ENCODE assay signal across 8 cellular contexts in the genomic region with DNA sequence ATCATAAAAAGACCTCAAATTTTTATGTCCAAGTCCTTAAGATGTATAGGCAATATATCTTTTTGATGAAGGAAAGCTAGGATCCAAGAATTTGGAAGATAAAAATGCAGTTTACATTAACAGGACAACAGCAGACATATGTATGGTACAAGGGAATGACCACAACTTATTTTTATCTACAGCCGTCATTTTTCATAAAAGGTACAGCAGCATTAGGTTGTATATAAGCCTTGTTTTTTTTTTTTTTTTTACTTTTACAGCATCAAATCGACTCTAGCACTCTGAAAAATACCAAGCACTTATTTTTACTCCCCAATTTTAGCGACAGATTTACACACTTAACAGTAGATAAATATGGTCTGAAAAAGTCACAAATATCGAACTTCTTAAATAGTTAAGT. TPM values are rescaled to one million over a fixed set of nuclear protein-coding genes. Genes with fewer than 3 reads are reported as not detected.
DNase-seq lines count a peak whose midpoint lies in the region; ATAC-seq, FAIRE-seq and TF ChIP-seq lines count a peak whose summit lies in the region.

No MANE protein-coding gene starts in this region.

- no peak for FAIRE-seq in HepG2 (lab: Jason Lieb, UNC)

- TF ChIP-seq POLR2A in HepG2 (IDR thresholded peaks at IDR 0.05; ENCODE audit: insufficient read depth in 1 of 2, low read depth in 2 of 2, low read length in 2 of 2) = no peak

- peaks cover 44% of the 10 kb centered on the region for H4K20me1 ChIP-seq in HepG2 (ENCODE audit: insufficient read depth, low read length)

- H2AFZ ChIP-seq in HepG2 (ENCODE audit: low read length) = no peak overlapping the region

- peak overlapping the region; percentile 91 to 96 (median 93) for H3K4me3 ChIP-seq in HepG2 (replicated peaks in 1 of 3; ENCODE audit: insufficient read depth in 1 of 3, low read depth in 2 of 3, low read length in 3 of 3)
- H3K4me3 ChIP-seq in tibial artery = peak overlapping the region; percentile 82 to 93

- H3K4me3 Mint-ChIP-seq in activated T-cell treated with anti-CD3 and anti-CD28 coated beads, Interleukin-2, amount 50 U/mL, for 72 hours = peak overlapping the region; percentile 85 to 93
- peak overlapping the region; percentile 100 for H3K4me3 Mint-ChIP-seq in activated naive CD8-positive, alpha-beta T cell treated with anti-CD3 and anti-CD28 coated beads, Interleukin-2, amount 50 U/mL, for 24 hours

- no peaks in the 10 kb centered on the region for H3K9me3 Mint-ChIP-seq in activated T-cell treated with anti-CD3 and anti-CD28 coated beads, Interleukin-2, amount 50 U/mL, for 72 hours
- no peaks in the 10 kb centered on the region for H3K9me3 Mint-ChIP-seq in activated naive CD8-positive, alpha-beta T cell treated with anti-CD3 and anti-CD28 coated beads, Interleukin-2, amount 50 U/mL, for 24 hours

- H3K36me3 Mint-ChIP-seq in activated T-cell treated with anti-CD3 and anti-CD28 coated beads, Interleukin-2, amount 50 U/mL, for 72 hours (ENCODE audit: insufficient read depth in 2 of 2) = peaks cover 23 to 45% of the 10 kb centered on the region in 2 donors
- peaks cover 57% of the 10 kb centered on the region for H3K36me3 Mint-ChIP-seq in activated naive CD8-positive, alpha-beta T cell treated with anti-CD3 and anti-CD28 coated beads, Interleukin-2, amount 50 U/mL, for 24 hours (ENCODE audit: low read depth)

- no TSS peak for BruUV-seq in HepG2 (replicated peaks; lab: Mats Ljungman, UMichigan)

- no peaks in the 10 kb centered on the region for H3K27me3 Mint-ChIP-seq in activated T-cell treated with anti-CD3 and anti-CD28 coated beads, Interleukin-2, amount 50 U/mL, for 72 hours (ENCODE audit: low read depth)
- H3K27me3 Mint-ChIP-seq in activated naive CD8-positive, alpha-beta T cell treated with anti-CD3 and anti-CD28 coated beads, Interleukin-2, amount 50 U/mL, for 24 hours = peaks cover 2% of the 10 kb centered on the region

- H3K27ac Mint-ChIP-seq in activated T-cell treated with anti-CD3 and anti-CD28 coated beads, Interleukin-2, amount 50 U/mL, for 72 hours = peak overlapping the region; percentile 98
- peak overlapping the region; percentile 98 for H3K27ac Mint-ChIP-seq in activated naive CD8-positive, alpha-beta T cell treated with anti-CD3 and anti-CD28 coated beads, Interleukin-2, amount 50 U/mL, for 24 hours

- TF ChIP-seq RAD21 in HepG2 (CRISPR knock-in tag; IDR thresholded peaks at IDR 0.05) = no peak

- WGBS in HepG2 (ENCODE audit: low lambda C conversion rate) = 0% methylated on average over 4 of the region's 4 CpGs

- H3K4me1 ChIP-seq in HepG2 (ENCODE audit: insufficient read depth, low read length) = peaks cover 56% of the 10 kb centered on the region
- peaks cover 0 to 57% (median 37%) of the 10 kb centered on the region in 4 donors for H3K4me1 ChIP-seq in tibial artery

- ATAC-seq in activated T-cell treated with anti-CD3 and anti-CD28 coated beads, Interleukin-2, amount 50 U/mL, for 72 hours (replicated peaks in 1 of 2) = no peak
- no peak for ATAC-seq in activated naive CD8-positive, alpha-beta T cell treated with anti-CD3 and anti-CD28 coated beads, Interleukin-2, amount 50 U/mL, for 24 hours
- ATAC-seq in HepG2 (no peak), HG03571 (IDR thresholded peaks at IDR 0.05; ENCODE audit: unreplicated experiment) (no peak)

- peak overlapping the region; percentile 99 for H3K9ac ChIP-seq in HepG2 (ENCODE audit: insufficient read depth, low read depth, low read length)

- TF ChIP-seq CTCF in HepG2 (CRISPR knock-in tag; IDR thresholded peaks at IDR 0.05) (no peak), tibial artery (IDR thresholded peaks at IDR 0.05) (no peak)

- H3K9me3 ChIP-seq in HepG2 (ENCODE audit: low read length) (no peaks in the 10 kb centered on the region), tibial artery (no peaks in the 10 kb centered on the region)

- H3K36me3 ChIP-seq in HepG2 (replicated peaks in 1 of 2; ENCODE audit: control insufficient read depth in 1 of 2, insufficient read depth in 2 of 2, low read length in 2 of 2) = peaks cover 3 to 34% of the 10 kb centered on the region in 2 experiments
- peaks cover 0 to 8% (median 5%) of the 10 kb centered on the region in 3 donors for H3K36me3 ChIP-seq in tibial artery

- peaks cover 56% of the 10 kb centered on the region for H3K4me1 Mint-ChIP-seq in activated T-cell treated with anti-CD3 and anti-CD28 coated beads, Interleukin-2, amount 50 U/mL, for 72 hours (ENCODE audit: low read depth)
- H3K4me1 Mint-ChIP-seq in activated naive CD8-positive, alpha-beta T cell treated with anti-CD3 and anti-CD28 coated beads, Interleukin-2, amount 50 U/mL, for 24 hours = peaks cover 64% of the 10 kb centered on the region

- H3K27me3 ChIP-seq in HepG2 (ENCODE audit: control insufficient read depth in 1 of 2, insufficient read depth in 2 of 2, low read length in 2 of 2) (no peaks in the 10 kb centered on the region; a peak in 1 of 5 replicates), tibial artery (no peaks in the 10 kb centered on the region)

- no peak for TF ChIP-seq EP300 in HepG2 (IDR thresholded peaks at IDR 0.05; ENCODE audit: low read depth in 2 of 2, low read length in 2 of 2)
- no peak for TF ChIP-seq EP300 in HepG2 (CRISPR knock-in tag; IDR thresholded peaks at IDR 0.05; ENCODE audit: borderline replicate concordance)

- CTCF ChIA-PET in HepG2 (lab: Yijun Ruan, JAX; ENCODE audit: low intra/inter-chr PET ratio, low total read pairs) = no interaction called here

- intact Hi-C loops in HepG2 (cut with micrococcal nuclease; ENCODE audit: unreplicated experiment) (loop anchor here (2.0 kb wide), 1 partner anchor 50 kb away; no protein-coding TSS in a partner anchor), tibial artery (cut with DNase I; ENCODE audit: low total_unique reads) (no loop called here)

- H3K79me2 ChIP-seq in HepG2 (ENCODE audit: insufficient read depth, low read length) = peaks cover 63% of the 10 kb centered on the region

- peak overlapping the region; percentile 98 for H3K27ac ChIP-seq in HepG2 (ENCODE audit: extremely low read length, insufficient read depth, low read length)
- peak overlapping the region; percentile 97 to 98 for H3K27ac ChIP-seq in tibial artery
- H3K27ac ChIP-seq in substantia nigra (ENCODE audit: low read depth, low read length, poor library complexity, severe bottlenecking) = no peak overlapping the region

- DNase-seq in activated T-cell treated with anti-CD3 and anti-CD28 coated beads, Interleukin-2, amount 50 U/mL, for 72 hours = no peak
- no peak for DNase-seq in activated T-cell treated with anti-CD3 and anti-CD28 coated beads, Interleukin-2, amount 50 U/mL, for 1 hour
- DNase-seq in activated naive CD8-positive, alpha-beta T cell treated with anti-CD3 and anti-CD28 coated beads, Interleukin-2, amount 50 U/mL, for 24 hours = no peak
- DNase-seq in HepG2 (ENCODE audit: low spot score) (no peak), tibial artery (no peak), substantia nigra (lab: John Stamatoyannopoulos, UW) (no peak)
- DNase-seq in activated CD4-positive, alpha-beta T cell treated with anti-CD3 and anti-CD28 coated beads for 4 hours = no peak

- H3K4me2 ChIP-seq in HepG2 (ENCODE audit: low read depth, low read length) = peak overlapping the region; percentile 85

- POLR2A ChIA-PET in HepG2 (lab: Yijun Ruan, JAX) = interaction anchor here (0.9 to 2.6 kb wide), 2 partner anchors 15 to 43 kb away, joined by 3 to 35 read pairs; no protein-coding TSS in a partner anchor

- in situ Hi-C loops in HepG2 (cut with HindIII; ENCODE audit: extremely low pct_ligation_motif_present, low pct_unique_long_range_greater_than_20kb) = loop anchor here (5.0 kb wide), 1 partner anchor 43 kb away; no protein-coding TSS in a partner anchor

RNA-seq across cellular contexts. Expression of a gene that starts 1.3 kb away (rescaled TPM):
- total RNA-seq in activated T-cell treated with anti-CD3 and anti-CD28 coated beads, Interleukin-2, amount 50 U/mL, for 72 hours = 100 to 1,000 TPM; 217 to 264 TPM
- 156 and 186 TPM in 2 replicates for total RNA-seq in HepG2 (2016; rRNA removed; fragmentation: Illumina TruSeq; extraction: Trizol)
- 14.0 and 16.3 TPM in 2 replicates for total RNA-seq in HepG2 (2016; cell fraction: cytosol; rRNA removed; fragmentation: Illumina TruSeq; extraction: Trizol; ENCODE audit: low read depth)
- total RNA-seq in HepG2 (2016; cell fraction: insoluble cytoplasmic fraction; rRNA removed; fragmentation: Illumina TruSeq; extraction: Trizol) = 155 and 183 TPM in 2 replicates
- total RNA-seq in HepG2 (2016; cell fraction: membrane; rRNA removed; fragmentation: Illumina TruSeq; extraction: Trizol) = 44.1 and 51.2 TPM in 2 replicates
- total RNA-seq in HepG2 (2016; cell fraction: nucleus; rRNA removed; fragmentation: Illumina TruSeq; extraction: Trizol) = 358 and 375 TPM in 2 replicates
- 98.2 and 126 TPM in 2 replicates for polyA plus RNA-seq in HepG2 (2011; rRNA removed)
- 56.6 and 58.5 TPM in 2 replicates for polyA plus RNA-seq in HepG2 (2011; cell fraction: cytosol; rRNA removed)
- polyA plus RNA-seq in HepG2 (2011; cell fraction: nucleus; rRNA removed) = 190 and 202 TPM in 2 replicates
- 75.4 and 108 TPM in 2 replicates for polyA plus RNA-seq in HepG2 (2012)
- polyA plus RNA-seq in HepG2 (2016; cell fraction: cytosol; fragmentation: Illumina TruSeq; extraction: Trizol; ENCODE audit: low read depth) = 14.3 and 14.6 TPM in 2 replicates
- 176 and 184 TPM in 2 replicates for polyA plus RNA-seq in HepG2 (2016; cell fraction: insoluble cytoplasmic fraction; fragmentation: Illumina TruSeq; extraction: Trizol; ENCODE audit: low read depth)
- polyA plus RNA-seq in HepG2 (2016; cell fraction: membrane; fragmentation: Illumina TruSeq; extraction: Trizol; ENCODE audit: low read depth) = 31.3 and 32.4 TPM in 2 replicates
- 441 and 449 TPM in 2 replicates for polyA plus RNA-seq in HepG2 (2016; cell fraction: nucleus; fragmentation: Illumina TruSeq; extraction: Trizol; ENCODE audit: insufficient read depth, low read depth)
- polyA minus RNA-seq in HepG2 (2011; rRNA and poly(A)+ RNA removed; ENCODE audit: low replicate concordance) = 105 and 142 TPM in 2 replicates
- 33.1 and 43.0 TPM in 2 replicates for polyA minus RNA-seq in HepG2 (2011; cell fraction: cytosol; rRNA and poly(A)+ RNA removed)
- polyA minus RNA-seq in HepG2 (2011; cell fraction: nucleus; rRNA and poly(A)+ RNA removed) = 554 and 606 TPM in 2 replicates

RNA-seq across cellular contexts. Expression of a gene that starts 19.2 kb away (rescaled TPM):
- 100 to 1,000 TPM; 187 to 196 TPM for total RNA-seq in activated T-cell treated with anti-CD3 and anti-CD28 coated beads, Interleukin-2, amount 50 U/mL, for 72 hours
- total RNA-seq in HepG2 (2016; rRNA removed; fragmentation: Illumina TruSeq; extraction: Trizol) = 97.5 and 159 TPM in 2 replicates
- 18.3 and 19.0 TPM in 2 replicates for total RNA-seq in HepG2 (2016; cell fraction: cytosol; rRNA removed; fragmentation: Illumina TruSeq; extraction: Trizol; ENCODE audit: low read depth)
- 101 and 179 TPM in 2 replicates for total RNA-seq in HepG2 (2016; cell fraction: insoluble cytoplasmic fraction; rRNA removed; fragmentation: Illumina TruSeq; extraction: Trizol)
- 54.8 and 63.8 TPM in 2 replicates for total RNA-seq in HepG2 (2016; cell fraction: membrane; rRNA removed; fragmentation: Illumina TruSeq; extraction: Trizol)
- 74.0 and 87.3 TPM in 2 replicates for total RNA-seq in HepG2 (2016; cell fraction: nucleus; rRNA removed; fragmentation: Illumina TruSeq; extraction: Trizol)
- polyA plus RNA-seq in HepG2 (2011; rRNA removed) = 53.3 and 74.9 TPM in 2 replicates
- 64.3 and 67.0 TPM in 2 replicates for polyA plus RNA-seq in HepG2 (2011; cell fraction: cytosol; rRNA removed)
- polyA plus RNA-seq in HepG2 (2011; cell fraction: nucleus; rRNA removed) = 36.2 and 45.0 TPM in 2 replicates
- 62.0 and 72.8 TPM in 2 replicates for polyA plus RNA-seq in HepG2 (2012)
- polyA plus RNA-seq in HepG2 (2016; cell fraction: cytosol; fragmentation: Illumina TruSeq; extraction: Trizol; ENCODE audit: low read depth) = 10.2 and 11.9 TPM in 2 replicates
- polyA plus RNA-seq in HepG2 (2016; cell fraction: insoluble cytoplasmic fraction; fragmentation: Illumina TruSeq; extraction: Trizol; ENCODE audit: low read depth) = 149 and 168 TPM in 2 replicates
- polyA plus RNA-seq in HepG2 (2016; cell fraction: membrane; fragmentation: Illumina TruSeq; extraction: Trizol; ENCODE audit: low read depth) = 36.4 and 37.2 TPM in 2 replicates
- polyA plus RNA-seq in HepG2 (2016; cell fraction: nucleus; fragmentation: Illumina TruSeq; extraction: Trizol; ENCODE audit: insufficient read depth, low read depth) = 100 and 101 TPM in 2 replicates
- polyA minus RNA-seq in HepG2 (2011; rRNA and poly(A)+ RNA removed; ENCODE audit: low replicate concordance) = 64.4 and 79.4 TPM in 2 replicates
- 46.1 and 65.6 TPM in 2 replicates for polyA minus RNA-seq in HepG2 (2011; cell fraction: cytosol; rRNA and poly(A)+ RNA removed)
- polyA minus RNA-seq in HepG2 (2011; cell fraction: nucleus; rRNA and poly(A)+ RNA removed) = 53.8 and 57.3 TPM in 2 replicates
